In the genomic region with DNA sequence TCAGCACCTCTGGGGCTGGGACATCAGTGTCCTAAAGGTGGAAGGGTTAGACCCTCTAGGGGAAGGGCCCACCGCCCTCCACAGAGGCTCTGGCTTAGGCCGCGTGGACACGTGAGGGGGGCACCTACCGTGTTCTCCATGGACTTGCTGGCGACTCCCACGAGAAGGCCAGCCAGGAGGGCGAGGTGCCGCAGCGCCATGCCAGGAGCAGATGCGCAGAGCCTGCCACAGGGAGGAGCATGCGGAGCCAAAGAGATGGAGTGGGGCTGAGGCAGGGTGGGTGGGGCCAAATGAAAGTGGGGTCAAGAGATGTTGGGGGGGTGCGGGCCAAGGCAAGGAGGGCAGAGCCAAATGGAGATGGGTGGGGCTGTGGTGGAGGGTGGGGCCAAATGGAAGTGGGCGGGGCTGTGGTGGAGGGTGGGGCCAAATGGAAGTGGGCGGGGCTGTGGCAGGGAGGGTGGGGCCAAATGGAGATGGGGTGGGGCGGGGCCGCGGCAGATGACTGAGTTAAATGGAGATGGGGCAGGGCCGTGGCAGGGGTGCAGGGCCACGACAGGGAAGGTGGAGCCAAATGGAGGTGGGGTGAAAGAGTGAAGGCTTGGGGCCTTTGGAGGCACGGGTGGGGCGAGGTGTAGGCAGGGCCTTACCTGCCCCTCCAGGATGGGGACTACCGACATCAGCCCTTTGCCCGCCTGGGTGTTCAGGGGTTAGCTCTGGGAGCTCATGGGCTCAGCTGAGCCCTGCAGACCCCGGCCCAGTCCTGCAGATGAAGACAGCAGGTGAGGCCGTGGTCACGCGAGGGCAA, we compare ENCODE assay signal across 16 cellular contexts. TPM values are rescaled to one million over a fixed set of nuclear protein-coding genes. Genes with fewer than 3 reads are reported as not detected.
DNase-seq lines count a peak whose midpoint lies in the region; ATAC-seq and TF ChIP-seq lines count a peak whose summit lies in the region.
"Had no signal": no experiment of that assay in that cellular context is flagged by ENCODE, and none has a peak within 500 bp of the region (broad histone marks: within the 10 kb centered on the region; RNA-seq: fewer than 3 reads in every experiment).

No MANE protein-coding gene starts in this region.

- H3K36me3 ChIP-seq in right atrium auricular region (no peaks in the 10 kb centered on the region), upper lobe of right lung (no peaks in the 10 kb centered on the region), mammary epithelial cell (ENCODE audit: insufficient read depth, low read length) (no peaks in the 10 kb centered on the region)

- H3K27ac ChIP-seq in right atrium auricular region (no peak overlapping the region), RWPE1 (no peak overlapping the region), upper lobe of right lung (no peak overlapping the region), mammary epithelial cell (ENCODE audit: insufficient read depth, low read depth, low read length) (no peak overlapping the region)
- H3K27ac ChIP-seq: esophagus squamous epithelium had no signal

- no peaks in the 10 kb centered on the region for H3K79me2 ChIP-seq in mammary epithelial cell (ENCODE audit: insufficient read depth, low read length)

- DNase-seq in cardiac septum (ENCODE audit: low spot score), result peak; percentile 64
- no peak for DNase-seq in right atrium auricular region (ENCODE audit: low spot score)
- peak; percentile 27 for DNase-seq in RWPE1 (ENCODE audit: low spot score)
- DNase-seq in iPS-NIHi11 (ENCODE audit: low spot score), result peak; percentile 79
- DNase-seq in upper lobe of right lung, result peak; percentile 61
- DNase-seq in NCI-H748 treated with DMSO at 0.1 percent for 48 hours (lab: John Stamatoyannopoulos, UW), result no peak
- no peak for DNase-seq in mammary epithelial cell
- DNase-seq in stimulated activated CD4-positive, alpha-beta T cell treated with anti-CD3 and anti-CD28 coated beads, Interleukin-1b, Interleukin-23, amount 100 ng/mL, for 48 hours, result no peak
- DNase-seq: cortex of kidney, DMS53, esophagus squamous epithelium, NCI-H2029 treated with DMSO at 0.1 percent for 48 hours, NCI-H82, SIG-M5, small intestine had no signal

- CTCF ChIA-PET in RWPE1 (lab: Yijun Ruan, JAX), result interaction anchor here (0.9 to 1.2 kb wide), 2 partner anchors 9 to 31 kb away, joined by 3 read pairs; no protein-coding TSS in a partner anchor
- CTCF ChIA-PET in mammary epithelial cell (lab: Charles Lee; ENCODE audit: low non-redundant PET), result no interaction called here

- no peaks in the 10 kb centered on the region for H3K4me1 ChIP-seq in right atrium auricular region
- no peaks in the 10 kb centered on the region for H3K4me1 ChIP-seq in upper lobe of right lung
- no peaks in the 10 kb centered on the region for H3K4me1 ChIP-seq in mammary epithelial cell (ENCODE audit: insufficient read depth, low read length)
- H3K4me1 ChIP-seq: esophagus squamous epithelium had no signal

- intact Hi-C loops in cardiac septum (cut with DNase I), result no loop called here
- intact Hi-C loops in upper lobe of right lung (cut with DNase I), result no loop called here
- intact Hi-C loops in mammary epithelial cell (cut with micrococcal nuclease), result no loop called here

- H3K4me3 ChIP-seq in right atrium auricular region, result no peak overlapping the region
- H3K4me3 ChIP-seq in upper lobe of right lung, result no peak overlapping the region
- no peak overlapping the region for H3K4me3 ChIP-seq in mammary epithelial cell (replicated peaks in 1 of 3; ENCODE audit: insufficient read depth in 1 of 3, low read depth in 2 of 3, low read length in 3 of 3)
- H3K4me3 ChIP-seq: esophagus squamous epithelium had no signal

- over 99% methylated on average over 13 of the region's 28 CpGs for WGBS in mammary epithelial cell (ENCODE audit: low coverage, missing lambda C conversion rate)

- no peaks in the 10 kb centered on the region for H3K9me3 ChIP-seq in right atrium auricular region
- no peaks in the 10 kb centered on the region for H3K9me3 ChIP-seq in upper lobe of right lung
- no peaks in the 10 kb centered on the region for H3K9me3 ChIP-seq in mammary epithelial cell (replicated peaks; ENCODE audit: insufficient read depth, low read length)
- H3K9me3 ChIP-seq: esophagus squamous epithelium had no signal

- ATAC-seq in upper lobe of right lung, result no peak

- H3K27me3 ChIP-seq in right atrium auricular region (no peaks in the 10 kb centered on the region), upper lobe of right lung (no peaks in the 10 kb centered on the region), mammary epithelial cell (ENCODE audit: insufficient read depth, low read length) (no peaks in the 10 kb centered on the region)
- H3K27me3 ChIP-seq: esophagus squamous epithelium had no signal

- in situ Hi-C loops in mammary epithelial cell (cut with MboI; ENCODE audit: low sequenced_read_pairs in 2 of 2), result no loop called here

- no TSS peak for BruUV-seq in mammary epithelial cell (replicated peaks; lab: Mats Ljungman, UMichigan)

- H3K9ac ChIP-seq in mammary epithelial cell (ENCODE audit: insufficient read depth, low read length), result no peak overlapping the region

- H3K4me2 ChIP-seq in mammary epithelial cell (ENCODE audit: insufficient read depth, low read depth, low read length), result no peak overlapping the region

- TF ChIP-seq CTCF in right atrium auricular region (IDR thresholded peaks at IDR 0.05) (no peak), RWPE1 (conservative IDR thresholded peaks at IDR 0.05; ENCODE audit: low read depth) (no peak), upper lobe of right lung (IDR thresholded peaks at IDR 0.05) (no peak), mammary epithelial cell (conservative IDR thresholded peaks at IDR 0.05 in 1 of 2, IDR thresholded peaks at IDR 0.05 in 1 of 2; ENCODE audit: extremely low read depth in 1 of 2, insufficient read depth in 1 of 2, low read depth in 1 of 2, low read length in 2 of 2) (no peak)

- no peaks in the 10 kb centered on the region for H4K20me1 ChIP-seq in mammary epithelial cell (ENCODE audit: insufficient read depth, low read length)

- POLR2A ChIA-PET in RWPE1 (lab: Yijun Ruan, JAX; ENCODE audit: low non-redundant PET), result no interaction called here

- no peak overlapping the region for H2AFZ ChIP-seq in mammary epithelial cell (ENCODE audit: low read depth, low read length)

- dilution Hi-C loops in mammary epithelial cell (cut with HindIII; ENCODE audit: low sequenced_read_pairs), result no loop called here

RNA-seq across cellular contexts. Expression of gene RNF223, which starts 17.4 kb away (rescaled TPM):
- total RNA-seq in cardiac septum (not detected), right atrium auricular region (not detected), upper lobe of right lung (0.55 TPM), mammary epithelial cell (under 1 TPM in 1 of 2 donors, not detected in 1; 0.17 TPM)
- 0.06 TPM for polyA plus RNA-seq in mammary epithelial cell
- not detected for polyA minus RNA-seq in mammary epithelial cell
- total RNA-seq: aorta had no signal
- polyA plus RNA-seq: aorta had no signal

RNA-seq across cellular contexts. Expression of gene C1orf159, which starts 24.3 kb away (rescaled TPM):
- total RNA-seq in cardiac septum, result 5.4 TPM
- total RNA-seq in right atrium auricular region, result 1 to 10 TPM; 4.4 to 4.6 TPM
- total RNA-seq in upper lobe of right lung, result 9.7 TPM
- 10 to 100 TPM in 1 of 2 donors, 1 to 10 TPM in 1; 9.5 to 23.8 TPM for total RNA-seq in mammary epithelial cell
- polyA plus RNA-seq in mammary epithelial cell, result 11.6 TPM
- 0.88 TPM for polyA minus RNA-seq in mammary epithelial cell

Comparison
In these comparisons a context has a peak if more than half of its experiments do, and no peak if none do; other contexts are left out.
1. DNase-seq: peak in cardiac septum (single experiment), RWPE1 (single experiment), iPS-NIHi11 (single experiment) and upper lobe of right lung (single experiment); none in right atrium auricular region (single experiment), NCI-H748 treated with DMSO at 0.1 percent for 48 hours (single experiment), mammary epithelial cell (single experiment) and stimulated activated CD4-positive, alpha-beta T cell treated with anti-CD3 and anti-CD28 coated beads, Interleukin-1b, Interleukin-23, amount 100 ng/mL, for 48 hours (single experiment).